In genomic region chr17:12859520-12859919, GRCh38 we compare ENCODE assay signal across 19 cellular contexts.
DNase-seq lines count a peak whose midpoint lies in the region; ATAC-seq and TF ChIP-seq lines count a peak whose summit lies in the region.
"Had no signal": no experiment of that assay in that cellular context is flagged by ENCODE, and none has a peak within 500 bp of the region (broad histone marks: within the 10 kb centered on the region; RNA-seq: fewer than 3 reads in every experiment).

No MANE protein-coding gene starts in this region.

- ATAC-seq in GM18873 (IDR thresholded peaks at IDR 0.05; ENCODE audit: low FRiP score, unreplicated experiment) (peak; percentile 89), HG03103 (IDR thresholded peaks at IDR 0.05; ENCODE audit: low read depth, unreplicated experiment) (peak; percentile 84)
- ATAC-seq in effector memory CD8-positive, alpha-beta T cell (replicated peaks), result no peak
- ATAC-seq: activated naive CD4-positive, alpha-beta T cell treated with anti-CD3 and anti-CD28 coated beads, Interleukin-2, amount 50 U/mL, for 72 hours; left cardiac atrium; right lobe of liver had no signal

- peaks cover 0 to 13% of the 10 kb centered on the region in 2 donors for H3K27me3 Mint-ChIP-seq in effector memory CD8-positive, alpha-beta T cell

- TF ChIP-seq CTCF in VCaP (conservative IDR thresholded peaks at IDR 0.05), result no peak

- H3K27ac ChIP-seq in VCaP, result peak overlapping the region; percentile 70
- H3K27ac ChIP-seq: cardiac muscle cell, KMS-11, Peyer's patch, right lobe of liver, thyroid gland had no signal

- H3K4me3 Mint-ChIP-seq in effector memory CD8-positive, alpha-beta T cell, result no peak overlapping the region

- no peaks in the 10 kb centered on the region for H3K4me1 Mint-ChIP-seq in effector memory CD8-positive, alpha-beta T cell (ENCODE audit: low read depth in 2 of 2)

- H3K9me3 Mint-ChIP-seq in effector memory CD8-positive, alpha-beta T cell, result peaks cover 0 to 2% of the 10 kb centered on the region in 2 donors

- DNase-seq in putamen (ENCODE audit: low spot score) (peak; percentile 13), COLO829 (ENCODE audit: low spot score) (no peak), T1000 (lab: John Stamatoyannopoulos, UW) (no peak)
- DNase-seq in stimulated activated CD4-positive, alpha-beta T cell treated with anti-CD3 and anti-CD28 coated beads, Interleukin-4, amount 100 ng/mL, for 1 hour, result no peak
- no peak for DNase-seq in effector memory CD8-positive, alpha-beta T cell
- DNase-seq: activated CD4-positive, alpha-beta T cell treated with anti-CD3 and anti-CD28 coated beads, Interleukin-2, amount 50 U/mL, for 4 hours; effector memory CD4-positive, alpha-beta T cell; left cardiac atrium; NCI-H1105 treated with DMSO at 0.1 percent for 48 hours; NCI-H774; Peyer's patch; right lobe of liver; thyroid gland had no signal

- no peaks in the 10 kb centered on the region for H3K36me3 Mint-ChIP-seq in effector memory CD8-positive, alpha-beta T cell (ENCODE audit: insufficient read depth)
- H3K36me3 Mint-ChIP-seq: activated naive CD4-positive, alpha-beta T cell treated with anti-CD3 and anti-CD28 coated beads, Interleukin-2, amount 50 U/mL, for 72 hours had no signal

- H3K27ac Mint-ChIP-seq in effector memory CD8-positive, alpha-beta T cell, result no peak overlapping the region
- H3K27ac Mint-ChIP-seq: activated naive CD4-positive, alpha-beta T cell treated with anti-CD3 and anti-CD28 coated beads, Interleukin-2, amount 50 U/mL, for 72 hours had no signal
